ENCODE assay signal across 22 cellular contexts in the genomic region with DNA sequence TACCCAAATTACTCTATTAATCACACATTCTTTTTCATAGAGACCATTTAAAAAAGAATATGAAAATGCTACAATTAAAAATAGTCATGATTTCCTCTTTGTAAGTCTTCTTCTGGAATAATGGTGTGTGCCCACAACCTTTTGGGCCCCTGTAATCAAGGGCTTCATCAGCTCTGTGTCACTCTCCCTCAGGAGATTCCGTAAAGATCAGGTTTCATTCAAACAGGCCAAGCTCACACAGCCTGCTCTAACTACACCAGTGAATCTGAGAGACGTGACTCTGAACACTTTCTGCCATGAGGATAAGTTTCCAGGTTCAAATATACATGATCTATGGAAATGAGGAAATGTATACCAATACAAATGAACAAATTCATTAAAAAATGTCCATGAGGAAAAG. TPM values are rescaled to one million over a fixed set of nuclear protein-coding genes. Genes with fewer than 3 reads are reported as not detected.
"Had no signal": no experiment of that assay in that cellular context is flagged by ENCODE, and none has a peak within 500 bp of the region (broad histone marks: within the 10 kb centered on the region; RNA-seq: fewer than 3 reads in every experiment).

No MANE protein-coding gene starts in this region.

- H3K9me3 Mint-ChIP-seq: activated B cell treated with CpG ODN at 0.5 μM for 24 hours; activated CD4-positive, alpha-beta T cell treated with anti-CD3 and anti-CD28 coated beads, Interleukin-2, amount 10 ng/mL, durations not matched to agents 7 days and 5 days; activated naive CD4-positive, alpha-beta T cell treated with anti-CD3 and anti-CD28 coated beads for 36 hours; activated T-helper 17 cell treated with anti-CD3 and anti-CD28 coated beads, Interleukin-2, amount 50 U/mL, for 72 hours; stimulated activated naive B cell treated with anti-CD40 and anti-IgM and Interleukin-4, amounts not matched to agents 10 μg/mL and 1 μg/mL and 100 μg/mL, for 72 hours; T-helper 1 cell treated with Interleukin-12 subunit alpha and Interleukin-12 subunit beta and Interleukin-4 antibody, amounts not matched to agents 30 μg/mL and 1 μg/mL, for 36 hours had no signal

- H3K27ac ChIP-seq: colonic mucosa, gastroesophageal sphincter, spleen, suprapubic skin, upper lobe of left lung had no signal

- H3K27me3 ChIP-seq: colonic mucosa, gastroesophageal sphincter, spleen, suprapubic skin, upper lobe of left lung had no signal

- ATAC-seq: activated T-helper 17 cell treated with anti-CD3 and anti-CD28 coated beads, Interleukin-2, amount 50 U/mL, for 72 hours; gastroesophageal sphincter; right cardiac atrium; stimulated activated naive B cell treated with anti-CD40 and anti-IgM and Interleukin-4, amounts not matched to agents 10 μg/mL and 1 μg/mL and 100 μg/mL, for 72 hours had no signal

- H3K36me3 ChIP-seq: colonic mucosa, suprapubic skin had no signal

- H3K4me3 Mint-ChIP-seq: activated B cell treated with CpG ODN at 0.5 μM for 24 hours; activated CD4-positive, alpha-beta T cell treated with anti-CD3 and anti-CD28 coated beads, Interleukin-2, amount 10 ng/mL, durations not matched to agents 7 days and 5 days; activated naive CD4-positive, alpha-beta T cell treated with anti-CD3 and anti-CD28 coated beads for 36 hours; activated T-helper 17 cell treated with anti-CD3 and anti-CD28 coated beads, Interleukin-2, amount 50 U/mL, for 72 hours; stimulated activated naive B cell treated with anti-CD40 and anti-IgM and Interleukin-4, amounts not matched to agents 10 μg/mL and 1 μg/mL and 100 μg/mL, for 72 hours; T-helper 1 cell treated with Interleukin-12 subunit alpha and Interleukin-12 subunit beta and Interleukin-4 antibody, amounts not matched to agents 30 μg/mL and 1 μg/mL, for 36 hours had no signal

- H3K27ac Mint-ChIP-seq: activated B cell treated with CpG ODN at 0.5 μM for 24 hours; activated CD4-positive, alpha-beta T cell treated with anti-CD3 and anti-CD28 coated beads, Interleukin-2, amount 10 ng/mL, durations not matched to agents 7 days and 5 days; activated naive CD4-positive, alpha-beta T cell treated with anti-CD3 and anti-CD28 coated beads for 36 hours; activated T-helper 17 cell treated with anti-CD3 and anti-CD28 coated beads, Interleukin-2, amount 50 U/mL, for 72 hours; stimulated activated naive B cell treated with anti-CD40 and anti-IgM and Interleukin-4, amounts not matched to agents 10 μg/mL and 1 μg/mL and 100 μg/mL, for 72 hours; T-helper 1 cell treated with Interleukin-12 subunit alpha and Interleukin-12 subunit beta and Interleukin-4 antibody, amounts not matched to agents 30 μg/mL and 1 μg/mL, for 36 hours had no signal

- H3K4me1 Mint-ChIP-seq: activated T-helper 17 cell treated with anti-CD3 and anti-CD28 coated beads, Interleukin-2, amount 50 U/mL, for 72 hours had no signal

- H3K27me3 Mint-ChIP-seq: activated B cell treated with CpG ODN at 0.5 μM for 24 hours; activated CD4-positive, alpha-beta T cell treated with anti-CD3 and anti-CD28 coated beads, Interleukin-2, amount 10 ng/mL, durations not matched to agents 7 days and 5 days; activated T-helper 17 cell treated with anti-CD3 and anti-CD28 coated beads, Interleukin-2, amount 50 U/mL, for 72 hours; stimulated activated naive B cell treated with anti-CD40 and anti-IgM and Interleukin-4, amounts not matched to agents 10 μg/mL and 1 μg/mL and 100 μg/mL, for 72 hours had no signal

- H3K9me3 ChIP-seq: colonic mucosa, gastroesophageal sphincter, spleen, suprapubic skin, upper lobe of left lung had no signal

- H3K4me3 ChIP-seq: colonic mucosa, gastroesophageal sphincter, spleen, suprapubic skin, upper lobe of left lung had no signal

- DNase-seq: activated B cell treated with CpG ODN at 0.5 μM for 24 hours; activated CD4-positive, alpha-beta T cell treated with anti-CD3 and anti-CD28 coated beads, Interleukin-2, amount 10 ng/mL, durations not matched to agents 7 days and 5 days; activated CD8-positive, alpha-beta memory T cell treated with anti-CD3 and anti-CD28 coated beads for 24 hours; activated naive CD4-positive, alpha-beta T cell treated with anti-CD3 and anti-CD28 coated beads for 36 hours; activated T-cell treated with anti-CD3 and anti-CD28 coated beads for 4 hours; caudate nucleus; colonic mucosa; effector CD4-positive, alpha-beta T cell; kidney; posterior cingulate gyrus; right cardiac atrium; spleen; stimulated activated CD4-positive, alpha-beta T cell treated with anti-CD3 and anti-CD28 coated beads, Interleukin-1b, Interleukin-23, amount 100 ng/mL, for 48 hours; stimulated activated naive B cell treated with anti-CD40 and anti-IgM and Interleukin-4, amounts not matched to agents 10 μg/mL and 1 μg/mL and 100 μg/mL, for 72 hours; upper lobe of left lung had no signal

- H3K4me1 ChIP-seq: colonic mucosa, gastroesophageal sphincter, spleen, suprapubic skin, upper lobe of left lung had no signal

RNA-seq across cellular contexts. Expression of a gene that starts 9.5 kb away (rescaled TPM):
- total RNA-seq: endothelial cell of umbilical vein, fibroblast of lung had no signal

RNA-seq across cellular contexts. Expression of a gene that starts 42.5 kb away (rescaled TPM):
- total RNA-seq: activated B cell treated with CpG ODN at 0.5 μM for 24 hours; activated CD4-positive, alpha-beta T cell treated with anti-CD3 and anti-CD28 coated beads, Interleukin-2, amount 10 ng/mL, durations not matched to agents 7 days and 5 days; activated naive CD4-positive, alpha-beta T cell treated with anti-CD3 and anti-CD28 coated beads for 36 hours; activated T-helper 17 cell treated with anti-CD3 and anti-CD28 coated beads, Interleukin-2, amount 50 U/mL, for 72 hours; colonic mucosa; endothelial cell of umbilical vein; fibroblast of lung; gastroesophageal sphincter; kidney; lower leg skin; right cardiac atrium; spleen; suprapubic skin; upper lobe of left lung had no signal
